ENCODE assay signal across 32 cellular contexts in the genomic region with DNA sequence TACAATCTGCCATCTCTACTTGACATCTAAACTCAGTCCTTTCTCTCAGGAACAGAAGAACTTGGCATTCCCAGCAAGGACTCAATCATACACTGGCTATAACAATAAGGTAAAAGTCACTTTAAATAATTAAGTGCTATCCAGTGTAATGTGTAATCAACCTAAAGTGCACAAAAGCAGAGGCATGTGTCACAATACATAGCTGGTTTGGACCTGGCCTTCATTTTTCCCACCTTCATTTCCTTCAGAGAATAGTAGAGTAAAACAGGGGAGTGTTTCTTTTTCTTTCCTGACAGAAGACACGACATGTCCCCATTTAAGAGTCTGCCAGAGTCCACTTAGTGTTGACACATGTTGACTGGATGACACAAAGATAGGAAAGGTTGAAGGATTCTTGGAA.
"Had no signal": no experiment of that assay in that cellular context is flagged by ENCODE, and none has a peak within 500 bp of the region (broad histone marks: within the 10 kb centered on the region; RNA-seq: fewer than 3 reads in every experiment).

No MANE protein-coding gene starts in this region.

- H3K36me3 ChIP-seq: MG63 had no signal

- H3K27me3 ChIP-seq: MG63 had no signal

- DNase-seq: Karpas-422, Kasumi-1, KBM-7, KG1, MG63, MM.1S, MV-4-11, NCI-H1048, NCI-H1092, NCI-H1092 treated with DMSO at 0.1 percent for 48 hours, NCI-H1105, NCI-H1105 treated with DMSO at 0.1 percent for 48 hours, NCI-H1417 treated with DMSO at 0.1 percent for 48 hours, NCI-H1436, NCI-H1436 treated with DMSO at 0.1 percent for 48 hours, NCI-H146, NCI-H1694, NCI-H1694 treated with DMSO at 0.1 percent for 48 hours, NCI-H1930, NCI-H2029, NCI-H2029 treated with DMSO at 0.1 percent for 48 hours, NCI-H2081, NCI-H2081 treated with DMSO at 0.1 percent for 48 hours, NCI-H2107, NCI-H2171, NCI-H2171 treated with DMSO at 0.1 percent for 48 hours, NCI-H2227 treated with DMSO at 0.1 percent for 48 hours, NCI-H226, NCI-H345, NCI-H446, NCI-H446 treated with DMSO at 0.1 percent for 48 hours had no signal

- H3K9me3 ChIP-seq: MG63 had no signal

- H3K4me2 ChIP-seq: KMS-11 had no signal

- H3K9ac ChIP-seq: KMS-11 had no signal

- H3K27ac ChIP-seq: KMS-11 had no signal

- H3K4me3 ChIP-seq: MG63 had no signal
